ENCODE assay signal across 9 cellular contexts in genomic region chr7:31126976-31127375, GRCh38.
DNase-seq lines count a peak whose midpoint lies in the region; ATAC-seq, FAIRE-seq and TF ChIP-seq lines count a peak whose summit lies in the region.
"Had no signal": no experiment of that assay in that cellular context is flagged by ENCODE, and none has a peak within 500 bp of the region (broad histone marks: within the 10 kb centered on the region; RNA-seq: fewer than 3 reads in every experiment).

No MANE protein-coding gene starts in this region.

- no peaks in the 10 kb centered on the region for H3K4me1 ChIP-seq in adipocyte (ENCODE audit: control insufficient read depth, insufficient read depth, low read length)
- no peaks in the 10 kb centered on the region for H3K4me1 ChIP-seq in keratinocyte (ENCODE audit: control insufficient read depth, extremely low read depth, insufficient read depth, low read length)

- TF ChIP-seq RAD21 in Ishikawa (IDR thresholded peaks at IDR 0.05; ENCODE audit: low read depth): 0 out of 2 replicates have a peak, but pooled peaks have one; percentile 22

- DNase-seq in AG09309 (ENCODE audit: low read depth) (peak; percentile 7), adipocyte (ENCODE audit: low read depth) (peak; percentile 64), keratinocyte (ENCODE audit: low read depth, low spot score) (no peak)
- DNase-seq: DMS79 had no signal

- ATAC-seq in GM18873 (IDR thresholded peaks at IDR 0.05; ENCODE audit: low FRiP score, unreplicated experiment) (no peak), HG03565 (IDR thresholded peaks at IDR 0.05; ENCODE audit: unreplicated experiment) (no peak), GM21390 (IDR thresholded peaks at IDR 0.05; ENCODE audit: unreplicated experiment) (no peak), GM21515 (IDR thresholded peaks at IDR 0.05; ENCODE audit: unreplicated experiment) (no peak)

- no peaks in the 10 kb centered on the region for H4K20me1 ChIP-seq in keratinocyte (ENCODE audit: control insufficient read depth, extremely low read depth, insufficient read depth, low read length)

- H3K4me2 ChIP-seq in keratinocyte (ENCODE audit: control insufficient read depth, extremely low read depth, insufficient read depth, low read depth, low read length): no peak overlapping the region

- no peaks in the 10 kb centered on the region for H3K9me1 ChIP-seq in keratinocyte (ENCODE audit: control insufficient read depth, extremely low read depth, insufficient read depth, low read length)

- H2AFZ ChIP-seq in keratinocyte (ENCODE audit: control insufficient read depth, low read length): no peak overlapping the region

- H3K9me3 ChIP-seq in adipocyte (ENCODE audit: control insufficient read depth, low read length) (no peaks in the 10 kb centered on the region), keratinocyte (ENCODE audit: control insufficient read depth, low read depth, low read length) (no peaks in the 10 kb centered on the region)

- H3K27ac ChIP-seq in keratinocyte (ENCODE audit: control insufficient read depth, insufficient read depth, low read length): no peak overlapping the region

- H3K36me3 ChIP-seq in adipocyte (ENCODE audit: control insufficient read depth, insufficient read depth, low read length, severe bottlenecking): no peaks in the 10 kb centered on the region
- no peaks in the 10 kb centered on the region for H3K36me3 ChIP-seq in keratinocyte (ENCODE audit: control insufficient read depth in 2 of 2, extremely low read depth in 1 of 2, insufficient read depth in 2 of 2, low read length in 2 of 2)

- no peak for FAIRE-seq in keratinocyte (lab: Jason Lieb, UNC)

- H3K9ac ChIP-seq in adipocyte (ENCODE audit: low read length) (no peak overlapping the region), keratinocyte (ENCODE audit: control insufficient read depth, extremely low read depth, insufficient read depth, low read length) (no peak overlapping the region)

- no peaks in the 10 kb centered on the region for H3K79me2 ChIP-seq in keratinocyte (ENCODE audit: control insufficient read depth, insufficient read depth, low read length)

- dilution Hi-C loops in keratinocyte (cut with MboI; ENCODE audit: extremely low pct_ligation_motif_present, low sequenced_read_pairs): no loop called here

- no peak for TF ChIP-seq EP300 in Ishikawa (IDR thresholded peaks at IDR 0.05; ENCODE audit: borderline replicate concordance)

- H3K27me3 ChIP-seq in adipocyte (replicated peaks; ENCODE audit: control insufficient read depth, insufficient read depth, low read length) (peaks cover 15% of the 10 kb centered on the region), keratinocyte (ENCODE audit: control insufficient read depth, extremely low read depth, insufficient read depth, low read length) (no peaks in the 10 kb centered on the region)

- TF ChIP-seq CTCF in AG09309 (IDR thresholded peaks at IDR 0.05; ENCODE audit: control insufficient read depth, insufficient read depth, low read depth, low read length, missing control alignments): peak; percentile 26
- TF ChIP-seq CTCF in keratinocyte (optimal IDR thresholded peaks at IDR 0.05 in 1 of 3, IDR thresholded peaks at IDR 0.05 in 1 of 3, conservative IDR thresholded peaks at IDR 0.05 in 1 of 3; ENCODE audit: extremely low read depth in 1 of 3, insufficient read depth in 2 of 3, low read length in 3 of 3): peak in 2 of 3 experiments; percentile 15 to 32

- H3K4me3 ChIP-seq in AG09309 (ENCODE audit: control insufficient read depth, low read depth, low read length): no peak overlapping the region
- H3K4me3 ChIP-seq in adipocyte (ENCODE audit: low read length): no peak overlapping the region
- H3K4me3 ChIP-seq in keratinocyte (ENCODE audit: control insufficient read depth in 2 of 3, extremely low read depth in 1 of 3, insufficient read depth in 2 of 3, low read depth in 1 of 3, low read length in 3 of 3): no peak overlapping the region

TF ChIP-seq in Ishikawa, 13 proteins besides CTCF, POLR2A, EP300 and RAD21:
- TF ChIP-seq USF1 (IDR thresholded peaks at IDR 0.05) (no peak), EGR1 (IDR thresholded peaks at IDR 0.05) (no peak), ZBTB7A (IDR thresholded peaks at IDR 0.05; ENCODE audit: low read depth) (no peak), CREB1 (IDR thresholded peaks at IDR 0.05; ENCODE audit: low read depth) (no peak), NFIC (IDR thresholded peaks at IDR 0.05) (no peak), YY1 (IDR thresholded peaks at IDR 0.05; ENCODE audit: low read depth) (no peak), CEBPB (IDR thresholded peaks at IDR 0.05) (no peak), MAX (IDR thresholded peaks at IDR 0.05) (no peak), FOXM1 (IDR thresholded peaks at IDR 0.05; ENCODE audit: borderline replicate concordance, low read depth) (no peak), TCF12 (IDR thresholded peaks at IDR 0.05; ENCODE audit: low read depth) (no peak), TEAD4 (IDR thresholded peaks at IDR 0.05) (no peak), REST (IDR thresholded peaks at IDR 0.05; ENCODE audit: low read depth) (no peak), TAF1 (IDR thresholded peaks at IDR 0.05; ENCODE audit: low read depth) (no peak)
